ENCODE assay signal across 21 cellular contexts in the genomic region with DNA sequence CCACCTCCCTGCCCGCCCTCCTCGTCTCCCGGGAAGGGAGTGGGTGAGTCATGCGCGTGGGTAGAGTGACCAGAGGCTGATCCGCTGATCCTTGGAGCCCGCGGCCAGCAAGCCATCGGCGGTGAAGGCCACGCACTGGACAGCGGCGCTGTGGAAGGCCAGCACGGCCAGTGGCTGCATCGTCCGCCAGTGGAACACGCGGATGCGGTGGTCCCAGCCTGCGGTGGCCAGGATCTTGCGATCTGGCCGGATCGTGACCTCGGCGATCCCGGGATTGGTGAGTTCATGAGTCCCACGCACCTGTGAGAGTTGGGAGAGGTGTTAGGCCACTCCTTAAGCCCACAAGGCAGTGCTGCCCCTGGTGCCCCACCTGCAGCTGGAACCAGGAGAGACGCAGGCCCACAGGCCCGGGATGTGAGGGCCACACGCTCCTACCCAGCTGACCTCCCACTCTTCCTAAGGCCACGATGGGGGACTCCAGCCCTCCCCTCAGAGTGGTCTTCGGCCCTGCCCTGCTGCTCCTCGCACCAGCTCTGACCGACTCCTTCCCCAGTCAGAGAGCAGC. TPM values are rescaled to one million over a fixed set of nuclear protein-coding genes. Genes with fewer than 3 reads are reported as not detected.
DNase-seq lines count a peak whose midpoint lies in the region; ATAC-seq, FAIRE-seq and TF ChIP-seq lines count a peak whose summit lies in the region.
"Had no signal": no experiment of that assay in that cellular context is flagged by ENCODE, and none has a peak within 500 bp of the region (broad histone marks: within the 10 kb centered on the region; RNA-seq: fewer than 3 reads in every experiment).

No MANE protein-coding gene starts in this region.

- no peaks in the 10 kb centered on the region for H3K27me3 Mint-ChIP-seq in activated T-cell treated with anti-CD3 and anti-CD28 coated beads, Interleukin-2, amount 50 U/mL, for 72 hours (ENCODE audit: low read depth)
- H3K27me3 Mint-ChIP-seq: CD4-positive, alpha-beta T cell had no signal

- FAIRE-seq in kidney (lab: Jason Lieb, UNC) (no peak), urothelium cell line (lab: Jason Lieb, UNC) (peak; percentile 52)
- FAIRE-seq: A204.1, D721Med, GM12892, GM18507, H54 had no signal

- peaks cover 5 to 19% of the 10 kb centered on the region in 2 donors for H3K36me3 Mint-ChIP-seq in activated T-cell treated with anti-CD3 and anti-CD28 coated beads, Interleukin-2, amount 50 U/mL, for 72 hours (ENCODE audit: insufficient read depth in 2 of 2)

- no peaks in the 10 kb centered on the region for H3K4me1 Mint-ChIP-seq in activated T-cell treated with anti-CD3 and anti-CD28 coated beads, Interleukin-2, amount 50 U/mL, for 72 hours (ENCODE audit: low read depth)

- POLR2A ChIA-PET in A673 (lab: Charles Lee; ENCODE audit: low non-redundant PET), result interaction anchor here (0.6 kb wide), 1 partner anchor 169 kb away, joined by 3 read pairs; no protein-coding TSS in a partner anchor

- no peak overlapping the region for H3K9ac ChIP-seq in kidney (ENCODE audit: low read length in 2 of 2)

- H3K27me3 ChIP-seq in A673 (replicated peaks; ENCODE audit: insufficient read depth, low read depth, low read length, poor library complexity), result no peaks in the 10 kb centered on the region
- H3K27me3 ChIP-seq in RWPE2 (ENCODE audit: insufficient read depth, poor library complexity, severe bottlenecking), result no peaks in the 10 kb centered on the region

- TF ChIP-seq CTCF in A673 (conservative IDR thresholded peaks at IDR 0.05; ENCODE audit: low read depth, low read length), result no peak
- no peak for TF ChIP-seq CTCF in RWPE2 (IDR thresholded peaks at IDR 0.05; ENCODE audit: poor library complexity, severe bottlenecking)
- TF ChIP-seq CTCF in kidney (IDR thresholded peaks at IDR 0.05; ENCODE audit: borderline replicate concordance, extremely low read depth, insufficient read depth), result no peak

- H3K27ac ChIP-seq in A673 (ENCODE audit: low read depth, low read length, poor library complexity, severe bottlenecking) (peak overlapping the region; percentile 37), RWPE2 (ENCODE audit: poor library complexity, severe bottlenecking) (no peak overlapping the region), kidney (ENCODE audit: low read depth in 2 of 2, low read length in 2 of 2) (no peak overlapping the region)
- H3K27ac ChIP-seq: C4-2B, HL-60 had no signal

- H3K4me1 ChIP-seq in A673 (ENCODE audit: insufficient read depth, low read length, poor library complexity, severe bottlenecking) (peaks cover 6% of the 10 kb centered on the region), RWPE2 (ENCODE audit: insufficient read depth, poor library complexity, severe bottlenecking) (no peaks in the 10 kb centered on the region), kidney (ENCODE audit: control insufficient read depth in 1 of 2, insufficient read depth in 1 of 2, low read depth in 1 of 2, low read length in 2 of 2) (no peaks in the 10 kb centered on the region)
- H3K4me1 ChIP-seq: Caco-2 had no signal

- H3K9me3 ChIP-seq in A673 (ENCODE audit: low read depth, low read length, poor library complexity, severe bottlenecking), result peaks cover 5% of the 10 kb centered on the region
- peaks cover 6% of the 10 kb centered on the region for H3K9me3 ChIP-seq in RWPE2 (ENCODE audit: severe bottlenecking)
- no peaks in the 10 kb centered on the region for H3K9me3 ChIP-seq in kidney (ENCODE audit: control insufficient read depth in 1 of 2, low read length in 2 of 2)

- DNase-seq in A673 (ENCODE audit: low spot score) (no peak), RWPE2 (ENCODE audit: low spot score) (peak; percentile 63), kidney (peak; percentile 60), urothelium cell line (ENCODE audit: low spot score) (no peak)
- DNase-seq in activated T-cell treated with anti-CD3 and anti-CD28 coated beads, Interleukin-2, amount 50 U/mL, for 72 hours, result no peak
- DNase-seq: AML-193; Caco-2; CD4-positive, alpha-beta T cell; GDM1; HCEC 1CT; IMR-90 had no signal

- H3K4me3 Mint-ChIP-seq in activated T-cell treated with anti-CD3 and anti-CD28 coated beads, Interleukin-2, amount 50 U/mL, for 72 hours, result no peak overlapping the region
- H3K4me3 Mint-ChIP-seq: CD4-positive, alpha-beta T cell; GM23338 had no signal

- no peak overlapping the region for H3K27ac Mint-ChIP-seq in activated T-cell treated with anti-CD3 and anti-CD28 coated beads, Interleukin-2, amount 50 U/mL, for 72 hours
- H3K27ac Mint-ChIP-seq: CD4-positive, alpha-beta T cell; GM23338 had no signal

- no TSS peak for BruUV-seq in A673 (replicated peaks; lab: Mats Ljungman, UMichigan)

- H3K36me3 ChIP-seq in A673 (ENCODE audit: insufficient read depth, low read length, poor library complexity, severe bottlenecking) (no peaks in the 10 kb centered on the region), RWPE2 (ENCODE audit: low read depth) (no peaks in the 10 kb centered on the region), kidney (ENCODE audit: control insufficient read depth in 1 of 2, insufficient read depth in 2 of 2, low read length in 2 of 2) (no peaks in the 10 kb centered on the region)

- no peak for ATAC-seq in RWPE2 (ENCODE audit: low read depth)
- no peak for ATAC-seq in activated T-cell treated with anti-CD3 and anti-CD28 coated beads, Interleukin-2, amount 50 U/mL, for 72 hours (replicated peaks in 1 of 2)
- no peak for ATAC-seq in HG03571 (IDR thresholded peaks at IDR 0.05; ENCODE audit: unreplicated experiment)
- ATAC-seq: GM23338 had no signal

- no peak overlapping the region for H3K4me3 ChIP-seq in A673 (ENCODE audit: low read depth, low read length, poor library complexity, severe bottlenecking)
- H3K4me3 ChIP-seq in RWPE2 (ENCODE audit: severe bottlenecking), result no peak overlapping the region
- H3K4me3 ChIP-seq in kidney (ENCODE audit: low read length in 2 of 2), result no peak overlapping the region
- H3K4me3 ChIP-seq: GM23338 had no signal

- H3K9me3 Mint-ChIP-seq in activated T-cell treated with anti-CD3 and anti-CD28 coated beads, Interleukin-2, amount 50 U/mL, for 72 hours, result peaks cover 2% of the 10 kb centered on the region in 2 donors
- H3K9me3 Mint-ChIP-seq: GM23338 had no signal

- CTCF ChIA-PET in A673 (lab: Charles Lee), result no interaction called here

- intact Hi-C loops in A673 (cut with micrococcal nuclease; ENCODE audit: unreplicated experiment), result no loop called here
- intact Hi-C loops in kidney (cut with DNase I), result no loop called here

RNA-seq across cellular contexts. Expression of gene TBX1, which starts 28.2 kb away (rescaled TPM):
- total RNA-seq in A673 (2021) (3.6 and 4.7 TPM in 2 replicates), kidney (5.5 TPM)
- polyA plus RNA-seq in kidney (ENCODE audit: insufficient read depth, low read depth, low replicate concordance), result 0.45 TPM
- under 1 TPM in 1 of 2 donors, not detected in 1; 0.12 TPM for total RNA-seq in activated T-cell treated with anti-CD3 and anti-CD28 coated beads, Interleukin-2, amount 50 U/mL, for 72 hours
- total RNA-seq: CD4-positive, alpha-beta T cell; IMR-90 had no signal
- polyA plus RNA-seq: BJ had no signal

Comparison
In these comparisons a context has a peak if more than half of its experiments do, and no peak if none do; other contexts are left out.
1. DNase-seq: peak in RWPE2 (single experiment) and kidney (single experiment); none in A673 (single experiment), urothelium cell line (single experiment) and activated T-cell treated with anti-CD3 and anti-CD28 coated beads, Interleukin-2, amount 50 U/mL, for 72 hours (0 of 2).